In the genomic region with DNA sequence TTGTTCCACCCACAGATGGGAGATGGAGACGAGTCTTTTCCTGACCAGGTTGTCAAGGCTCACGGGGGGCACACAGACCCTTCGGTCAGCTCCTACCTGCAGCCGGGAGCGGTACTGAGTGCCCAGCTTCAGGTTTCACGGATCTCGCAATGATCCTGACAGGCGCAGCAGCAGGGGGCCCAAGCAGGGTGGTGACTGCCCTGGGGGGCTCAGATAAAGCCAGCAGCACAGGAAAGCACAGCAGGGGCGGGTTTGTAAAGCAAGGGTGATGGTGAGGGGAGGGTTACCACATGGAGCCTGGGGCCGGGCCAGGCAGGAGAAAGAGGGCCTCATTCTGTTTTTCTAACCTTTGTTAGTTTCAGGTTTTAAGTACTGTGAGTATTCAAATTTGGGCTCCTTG, we compare ENCODE assay signal across 26 cellular contexts.
"Had no signal": no experiment of that assay in that cellular context is flagged by ENCODE, and none has a peak within 500 bp of the region (broad histone marks: within the 10 kb centered on the region; RNA-seq: fewer than 3 reads in every experiment).

No MANE protein-coding gene starts in this region.

- H3K4me1 Mint-ChIP-seq: immature natural killer cell; stimulated activated memory B cell treated with anti-CD40 and anti-IgM and Interleukin-4, amounts not matched to agents 10 μg/mL and 1 μg/mL and 100 μg/mL, for 72 hours; T-cell had no signal

- H3K36me3 ChIP-seq: cardiac muscle cell, left ventricle myocardium inferior, thoracic aorta, WERI-Rb-1 had no signal

- H3K27me3 Mint-ChIP-seq: activated naive CD8-positive, alpha-beta T cell treated with anti-CD3 and anti-CD28 coated beads, Interleukin-2, amount 50 U/mL, for 24 hours had no signal

- DNase-seq: activated CD4-positive, alpha-beta T cell treated with anti-CD3 and anti-CD28 coated beads for 1 hour; activated CD4-positive, alpha-beta T cell treated with anti-CD3 and anti-CD28 coated beads, Interleukin-2, amount 50 U/mL, for 1 hour; activated CD8-positive, alpha-beta T cell treated with anti-CD3 and anti-CD28 coated beads, Interleukin-2, amount 10 ng/mL, durations not matched to agents 7 days and 5 days; activated gamma-delta T cell; activated naive CD4-positive, alpha-beta T cell treated with anti-CD3 and anti-CD28 coated beads, Interleukin-2, amount 50 U/mL, for 16 hours; activated naive CD8-positive, alpha-beta T cell treated with anti-CD3 and anti-CD28 coated beads, Interleukin-2, amount 50 U/mL, for 24 hours; body of pancreas; effector CD8-positive, alpha-beta T cell; foreskin melanocyte; immature natural killer cell; left ventricle myocardium inferior; mammary epithelial cell; mucosa of descending colon; psoas muscle; right cardiac atrium; stimulated activated CD4-positive, alpha-beta T cell treated with anti-CD3 and anti-CD28 coated beads, Interleukin-2, amount 100 ng/mL, for 24 hours; T-cell; WERI-Rb-1 had no signal

- H3K9me3 Mint-ChIP-seq: activated naive CD8-positive, alpha-beta T cell treated with anti-CD3 and anti-CD28 coated beads, Interleukin-2, amount 50 U/mL, for 24 hours; activated T-helper 1 cell treated with anti-CD3 and anti-CD28 coated beads, Interleukin-12 subunit alpha, Interleukin-12 subunit beta, Interleukin-2, Interleukin-4 antibody, amounts not matched to agents 30 ng/mL and 10 ng/mL and 1 ng/mL, durations not matched to agents 14 hours and 24 hours and 36 hours; dendritic cell treated with granulocyte-macrophage colony-stimulating factor and Interleukin-4, amounts not matched to agents 40 ng/mL and 50 ng/mL, for 4 days; T-cell; T-helper 2 cell treated with Interferon-gamma antibody and Interleukin-4, amounts not matched to agents 5 μg/mL and 100 μg/mL, for 36 hours had no signal

- ATAC-seq: activated CD8-positive, alpha-beta T cell treated with anti-CD3 and anti-CD28 coated beads, Interleukin-2, amount 10 ng/mL, durations not matched to agents 7 days and 5 days; activated naive CD8-positive, alpha-beta T cell treated with anti-CD3 and anti-CD28 coated beads, Interleukin-2, amount 50 U/mL, for 24 hours; body of pancreas; esophagus mucosa; mucosa of descending colon; psoas muscle; right cardiac atrium; stimulated activated memory B cell treated with anti-CD40 and anti-IgM and Interleukin-4, amounts not matched to agents 10 μg/mL and 1 μg/mL and 100 μg/mL, for 72 hours; T-cell had no signal

- H3K4me3 Mint-ChIP-seq: activated CD8-positive, alpha-beta T cell treated with anti-CD3 and anti-CD28 coated beads, Interleukin-2, amount 10 ng/mL, durations not matched to agents 7 days and 5 days; activated naive CD8-positive, alpha-beta T cell treated with anti-CD3 and anti-CD28 coated beads, Interleukin-2, amount 50 U/mL, for 24 hours; activated T-helper 1 cell treated with anti-CD3 and anti-CD28 coated beads, Interleukin-12 subunit alpha, Interleukin-12 subunit beta, Interleukin-2, Interleukin-4 antibody, amounts not matched to agents 30 ng/mL and 10 ng/mL and 1 ng/mL, durations not matched to agents 14 hours and 24 hours and 36 hours; dendritic cell treated with granulocyte-macrophage colony-stimulating factor and Interleukin-4, amounts not matched to agents 40 ng/mL and 50 ng/mL, for 4 days; immature natural killer cell; stimulated activated memory B cell treated with anti-CD40 and anti-IgM and Interleukin-4, amounts not matched to agents 10 μg/mL and 1 μg/mL and 100 μg/mL, for 72 hours; T-cell; T-helper 2 cell treated with Interferon-gamma antibody and Interleukin-4, amounts not matched to agents 5 μg/mL and 100 μg/mL, for 36 hours had no signal

- H3K27ac Mint-ChIP-seq: activated CD8-positive, alpha-beta T cell treated with anti-CD3 and anti-CD28 coated beads, Interleukin-2, amount 10 ng/mL, durations not matched to agents 7 days and 5 days; activated naive CD8-positive, alpha-beta T cell treated with anti-CD3 and anti-CD28 coated beads, Interleukin-2, amount 50 U/mL, for 24 hours; activated T-helper 1 cell treated with anti-CD3 and anti-CD28 coated beads, Interleukin-12 subunit alpha, Interleukin-12 subunit beta, Interleukin-2, Interleukin-4 antibody, amounts not matched to agents 30 ng/mL and 10 ng/mL and 1 ng/mL, durations not matched to agents 14 hours and 24 hours and 36 hours; dendritic cell treated with granulocyte-macrophage colony-stimulating factor and Interleukin-4, amounts not matched to agents 40 ng/mL and 50 ng/mL, for 4 days; immature natural killer cell; stimulated activated memory B cell treated with anti-CD40 and anti-IgM and Interleukin-4, amounts not matched to agents 10 μg/mL and 1 μg/mL and 100 μg/mL, for 72 hours; T-cell; T-helper 2 cell treated with Interferon-gamma antibody and Interleukin-4, amounts not matched to agents 5 μg/mL and 100 μg/mL, for 36 hours had no signal

- H3K9me3 ChIP-seq: body of pancreas, left ventricle myocardium inferior, mucosa of descending colon, psoas muscle, thoracic aorta had no signal

- H3K4me3 ChIP-seq: body of pancreas, cardiac muscle cell, left ventricle myocardium inferior, mucosa of descending colon, psoas muscle, thoracic aorta had no signal

- H3K36me3 Mint-ChIP-seq: immature natural killer cell; stimulated activated memory B cell treated with anti-CD40 and anti-IgM and Interleukin-4, amounts not matched to agents 10 μg/mL and 1 μg/mL and 100 μg/mL, for 72 hours; T-cell had no signal

- H3K27me3 ChIP-seq: body of pancreas, cardiac muscle cell had no signal

- H3K4me1 ChIP-seq: psoas muscle had no signal

- H3K27ac ChIP-seq: body of pancreas, cardiac muscle cell, left ventricle myocardium inferior, psoas muscle, thoracic aorta, WERI-Rb-1 had no signal

- FAIRE-seq: TTC549 had no signal
